8 cellular contexts compared by ENCODE assay signal in the genomic region with DNA sequence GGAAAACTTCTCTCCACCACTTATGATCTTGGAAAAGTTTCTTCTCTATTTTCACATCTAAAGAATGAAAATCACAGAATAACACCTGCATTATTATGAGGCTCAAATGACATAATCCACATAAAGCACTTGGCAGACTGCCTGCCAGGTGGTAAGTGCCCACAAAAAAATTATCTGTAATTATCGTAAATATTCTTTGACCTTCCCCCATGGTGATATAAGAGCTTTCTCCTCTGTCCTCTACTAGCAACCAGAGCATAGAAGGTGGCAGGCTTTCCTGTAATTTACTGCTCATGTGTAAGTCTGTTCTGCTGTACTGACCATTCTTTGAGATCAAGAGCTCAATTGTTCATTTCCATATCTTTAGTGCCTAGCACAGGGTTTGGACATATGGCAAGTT. TPM values are rescaled to one million over a fixed set of nuclear protein-coding genes. Genes with fewer than 3 reads are reported as not detected.
A peak's percentile ranks its signal among the peaks of the same experiment; 100 is the strongest.
DNase-seq lines count a peak whose midpoint lies in the region; ATAC-seq, FAIRE-seq and TF ChIP-seq lines count a peak whose summit lies in the region.

No MANE protein-coding gene starts in this region.

- ATAC-seq in A549 (no peak), GM19467 (IDR thresholded peaks at IDR 0.05; ENCODE audit: unreplicated experiment) (peak; percentile 15)
- peak; percentile 32 for ATAC-seq in stimulated activated memory B cell treated with anti-CD40 and anti-IgM and Interleukin-4, amounts not matched to agents 10 μg/mL and 1 μg/mL and 100 μg/mL, for 72 hours

- intact Hi-C loops in colonic mucosa (cut with DNase I), result loop anchor here (5.0 to 10.0 kb wide), 2 partner anchors 151 to 338 kb away; a partner anchor contains a TSS

- FAIRE-seq in A549 (lab: Jason Lieb, UNC), result no peak

- H3K9me3 ChIP-seq in A549 (no peaks in the 10 kb centered on the region), colonic mucosa (no peaks in the 10 kb centered on the region)

- H3K27ac ChIP-seq in A549 (peak overlapping the region; percentile 50 to 81), colonic mucosa (peak overlapping the region; percentile 41)

- H3K4me1 ChIP-seq in A549 (peaks cover 15% of the 10 kb centered on the region; the same call in 2 of the 3 replicates), colonic mucosa (no peaks in the 10 kb centered on the region)

- no peak for TF ChIP-seq POLR2A in A549 (IDR thresholded peaks at IDR 0.05; ENCODE audit: low read length)

- no peak for TF ChIP-seq RAD21 in A549 (conservative IDR thresholded peaks at IDR 0.05 in 1 of 2, IDR thresholded peaks at IDR 0.05 in 1 of 2)

- peak overlapping the region; percentile 66 for H3K4me3 Mint-ChIP-seq in stimulated activated memory B cell treated with anti-CD40 and anti-IgM and Interleukin-4, amounts not matched to agents 10 μg/mL and 1 μg/mL and 100 μg/mL, for 72 hours

- DNase-seq in A549 (ENCODE audit: low read depth in 1 of 2, low spot score in 1 of 2) (no peak), NCI-H146 treated with DMSO at 0.1 percent for 48 hours (lab: John Stamatoyannopoulos, UW; ENCODE audit: unreplicated experiment) (peak; percentile 95), colonic mucosa (no peak), superior temporal gyrus (ENCODE audit: extremely low spot score) (no peak), GM03348 (ENCODE audit: low spot score) (no peak), SW 1271 (lab: John Stamatoyannopoulos, UW) (no peak)

- TF ChIP-seq CTCF in A549 (IDR thresholded peaks at IDR 0.05), result no peak
- no peak for TF ChIP-seq CTCF in colonic mucosa (IDR thresholded peaks at IDR 0.05)

- TF ChIP-seq EP300 in A549 (IDR thresholded peaks at IDR 0.05), result no peak

- H3K4me1 Mint-ChIP-seq in stimulated activated memory B cell treated with anti-CD40 and anti-IgM and Interleukin-4, amounts not matched to agents 10 μg/mL and 1 μg/mL and 100 μg/mL, for 72 hours, result peaks cover 28% of the 10 kb centered on the region

- no peaks in the 10 kb centered on the region for H3K9me3 Mint-ChIP-seq in stimulated activated memory B cell treated with anti-CD40 and anti-IgM and Interleukin-4, amounts not matched to agents 10 μg/mL and 1 μg/mL and 100 μg/mL, for 72 hours

- H3K27ac Mint-ChIP-seq in stimulated activated memory B cell treated with anti-CD40 and anti-IgM and Interleukin-4, amounts not matched to agents 10 μg/mL and 1 μg/mL and 100 μg/mL, for 72 hours, result peak overlapping the region; percentile 87

- H3K4me2 ChIP-seq in A549, result peak overlapping the region; percentile 59

- CTCF ChIA-PET in A549 (lab: Yijun Ruan, JAX), result interaction anchor here (1.0 to 6.4 kb wide), 32 partner anchors 9 to 341 kb away, joined by 3 to 79 read pairs (median 6); a partner anchor contains a TSS

- 72% methylated on average over 1 of the region's 1 CpG for WGBS in A549 (ENCODE audit: missing lambda C conversion rate)

- H3K36me3 Mint-ChIP-seq in stimulated activated memory B cell treated with anti-CD40 and anti-IgM and Interleukin-4, amounts not matched to agents 10 μg/mL and 1 μg/mL and 100 μg/mL, for 72 hours, result no peaks in the 10 kb centered on the region

- POLR2A ChIA-PET in A549 (lab: Yijun Ruan, JAX), result interaction anchor here (1.0 to 1.7 kb wide), 2 partner anchors 124 to 338 kb away, joined by 4 to 28 read pairs; a partner anchor contains a TSS

- H3K27me3 Mint-ChIP-seq in stimulated activated memory B cell treated with anti-CD40 and anti-IgM and Interleukin-4, amounts not matched to agents 10 μg/mL and 1 μg/mL and 100 μg/mL, for 72 hours, result no peaks in the 10 kb centered on the region

- no peak overlapping the region for H3K9ac ChIP-seq in colonic mucosa (ENCODE audit: low read depth in 2 of 2, low read length in 2 of 2)

- H3K27me3 ChIP-seq in colonic mucosa, result no peaks in the 10 kb centered on the region

- peak overlapping the region; percentile 29; the same call in 1 of the 3 replicates for H3K4me3 ChIP-seq in A549
- no peak overlapping the region for H3K4me3 ChIP-seq in colonic mucosa

- no peaks in the 10 kb centered on the region for H3K36me3 ChIP-seq in colonic mucosa

TF ChIP-seq in A549, 52 proteins besides CTCF, POLR2A, EP300 and RAD21:
- TF ChIP-seq, protein P1, sequence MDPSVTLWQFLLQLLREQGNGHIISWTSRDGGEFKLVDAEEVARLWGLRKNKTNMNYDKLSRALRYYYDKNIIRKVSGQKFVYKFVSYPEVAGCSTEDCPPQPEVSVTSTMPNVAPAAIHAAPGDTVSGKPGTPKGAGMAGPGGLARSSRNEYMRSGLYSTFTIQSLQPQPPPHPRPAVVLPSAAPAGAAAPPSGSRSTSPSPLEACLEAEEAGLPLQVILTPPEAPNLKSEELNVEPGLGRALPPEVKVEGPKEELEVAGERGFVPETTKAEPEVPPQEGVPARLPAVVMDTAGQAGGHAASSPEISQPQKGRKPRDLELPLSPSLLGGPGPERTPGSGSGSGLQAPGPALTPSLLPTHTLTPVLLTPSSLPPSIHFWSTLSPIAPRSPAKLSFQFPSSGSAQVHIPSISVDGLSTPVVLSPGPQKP (IDR thresholded peaks at IDR 0.05; ENCODE audit: low read depth, low read length), result no peak
- no peak for TF ChIP-seq ZFP36 (IDR thresholded peaks at IDR 0.05; ENCODE audit: borderline replicate concordance, partially characterized antibody)

RNA-seq across cellular contexts. Expression of a gene that starts 51.7 kb away (rescaled TPM):
- polyA plus RNA-seq in A549 (2011; rRNA removed) (31.1 and 33.0 TPM in 2 replicates), A549 (2017; fragmentation: RNase III; extraction: RNeasy Plus Mini Kit Qiagen cat#74134 plus additional on column Dnase treatment) (43.6 to 48.9 TPM (median 47.0 TPM) in 3 replicates)
- polyA plus RNA-seq in A549 (2012; cell fraction: cytosol; rRNA removed), result 11.2 and 12.9 TPM in 2 replicates
- polyA plus RNA-seq in A549 (2012; cell fraction: nucleus; rRNA removed), result 9.3 and 17.5 TPM in 2 replicates
- 12.2 and 17.2 TPM in 2 replicates for polyA minus RNA-seq in A549 (2011; rRNA and poly(A)+ RNA removed)
- total RNA-seq in colonic mucosa, result 10 to 100 TPM; 21.9 to 28.3 TPM

Comparison
In these comparisons a context has a peak if more than half of its experiments do, and no peak if none do; other contexts are left out.
1. ATAC-seq: peak in GM19467 (single experiment) and stimulated activated memory B cell treated with anti-CD40 and anti-IgM and Interleukin-4, amounts not matched to agents 10 μg/mL and 1 μg/mL and 100 μg/mL, for 72 hours (single experiment); none in A549 (0 of 2).